Comparison of ENCODE assay signal across 13 cellular contexts in genomic region chr9:2494571-2494970, GRCh38.
A peak's percentile ranks its signal among the peaks of the same experiment; 100 is the strongest.
DNase-seq lines count a peak whose midpoint lies in the region; ATAC-seq, FAIRE-seq and TF ChIP-seq lines count a peak whose summit lies in the region.
"Had no signal": no experiment of that assay in that cellular context is flagged by ENCODE, and none has a peak within 500 bp of the region (broad histone marks: within the 10 kb centered on the region; RNA-seq: fewer than 3 reads in every experiment).

No MANE protein-coding gene starts in this region.

- H3K27me3 ChIP-seq in AG04450 (ENCODE audit: control insufficient read depth, insufficient read depth, low read length) = no peaks in the 10 kb centered on the region
- no peaks in the 10 kb centered on the region for H3K27me3 ChIP-seq in tibial artery
- H3K27me3 ChIP-seq: BLaER1 treated with 17β-estradiol and CSF1 and Interleukin-3, amounts not matched to agents 10 nM and 100 nM; tibial nerve had no signal

- H3K4me1 ChIP-seq in tibial artery = no peaks in the 10 kb centered on the region
- H3K4me1 ChIP-seq: BLaER1 treated with 17β-estradiol and CSF1 and Interleukin-3, amounts not matched to agents 10 nM and 100 nM had no signal

- H3K27ac ChIP-seq in AG04450 (ENCODE audit: low read depth, low read length) = no peak overlapping the region
- H3K27ac ChIP-seq in tibial artery = no peak overlapping the region
- H3K27ac ChIP-seq: BLaER1 treated with 17β-estradiol and CSF1 and Interleukin-3, amounts not matched to agents 10 nM and 100 nM; tibial nerve; VCaP had no signal

- no peak for TF ChIP-seq CTCF in AG04450 (IDR thresholded peaks at IDR 0.05; ENCODE audit: low read depth, low read length)
- no peak for TF ChIP-seq CTCF in choroid plexus epithelial cell (conservative IDR thresholded peaks at IDR 0.05; ENCODE audit: low read depth, low read length)
- no peak for TF ChIP-seq CTCF in tibial artery (IDR thresholded peaks at IDR 0.05)

- no peak for FAIRE-seq in HTR-8/SVneo (lab: Jason Lieb, UNC)

- peak; percentile 78 for DNase-seq in AG04450 (ENCODE audit: low read depth, low spot score)
- DNase-seq in HTR-8/SVneo (ENCODE audit: insufficient read length, low spot score) = peak; percentile 37
- peak; percentile 72 for DNase-seq in choroid plexus epithelial cell (ENCODE audit: low read depth)
- DNase-seq in kidney tubule cell (ENCODE audit: low spot score) = peak; percentile 65
- DNase-seq in activated CD4-positive, alpha-beta T cell treated with anti-CD3 and anti-CD28 coated beads for 1 hour = no peak
- no peak for DNase-seq in tibial artery
- no peak for DNase-seq in SHP77 (lab: John Stamatoyannopoulos, UW)
- DNase-seq: NCI-H1694 treated with DMSO at 0.1 percent for 48 hours, OCI-M1 had no signal

- CTCF ChIA-PET in AG04450 (lab: Charles Lee) = interaction anchor here (0.6 kb wide), 1 partner anchor 93 kb away, joined by 3 read pairs; no protein-coding TSS in a partner anchor

- no peak overlapping the region for H3K4me3 ChIP-seq in AG04450 (ENCODE audit: low read depth, low read length)
- H3K4me3 ChIP-seq in choroid plexus epithelial cell (ENCODE audit: low read depth, low read length) = no peak overlapping the region
- H3K4me3 ChIP-seq in tibial artery = no peak overlapping the region
- H3K4me3 ChIP-seq: BLaER1 treated with 17β-estradiol and CSF1 and Interleukin-3, amounts not matched to agents 10 nM and 100 nM; tibial nerve had no signal

- intact Hi-C loops in tibial artery (cut with DNase I; ENCODE audit: low total_unique reads) = no loop called here

- no peak for ATAC-seq in GM19328 (IDR thresholded peaks at IDR 0.05; ENCODE audit: unreplicated experiment)

- no peaks in the 10 kb centered on the region for H3K36me3 ChIP-seq in tibial artery
- H3K36me3 ChIP-seq: tibial nerve had no signal

- POLR2A ChIA-PET in AG04450 (lab: Yijun Ruan, JAX) = interaction anchor here (0.6 to 1.3 kb wide), 4 partner anchors 17 to 349 kb away, joined by 3 to 11 read pairs (median 6); partner anchors contain the start of gene PUM3

- H3K9me3 ChIP-seq in AG04450 (ENCODE audit: control insufficient read depth, insufficient read depth, low read length) (no peaks in the 10 kb centered on the region), tibial artery (no peaks in the 10 kb centered on the region)
- H3K9me3 ChIP-seq: BLaER1 treated with 17β-estradiol and CSF1 and Interleukin-3, amounts not matched to agents 10 nM and 100 nM; tibial nerve had no signal

Comparison
In these comparisons a context has a peak if more than half of its experiments do, and no peak if none do; other contexts are left out.
1. DNase-seq: peak in AG04450 (single experiment), HTR-8/SVneo (single experiment), choroid plexus epithelial cell (single experiment) and kidney tubule cell (single experiment); none in activated CD4-positive, alpha-beta T cell treated with anti-CD3 and anti-CD28 coated beads for 1 hour (single experiment), tibial artery (0 of 2) and SHP77 (0 of 2).